In the genomic region with DNA sequence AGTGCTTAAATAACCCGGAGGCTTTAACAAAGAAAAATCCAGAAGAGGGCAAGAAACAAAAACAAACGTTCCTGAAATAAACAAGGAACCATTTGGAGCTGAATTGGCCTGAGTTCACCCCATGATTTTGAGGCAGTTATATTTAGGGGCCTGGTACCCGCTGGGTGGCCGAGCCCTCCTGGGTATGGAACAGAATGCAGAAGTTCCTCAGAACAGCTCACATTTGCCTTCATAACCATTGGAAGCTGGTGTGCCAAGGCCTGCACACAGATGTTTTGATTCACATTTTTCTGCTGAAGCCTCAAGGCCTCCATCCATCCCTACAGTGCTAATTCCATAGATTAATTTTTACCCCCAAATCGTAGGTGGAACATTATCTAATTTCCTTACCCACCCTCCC, we compare ENCODE assay signal across 20 cellular contexts. TPM values are rescaled to one million over a fixed set of nuclear protein-coding genes. Genes with fewer than 3 reads are reported as not detected.
DNase-seq lines count a peak whose midpoint lies in the region; ATAC-seq and TF ChIP-seq lines count a peak whose summit lies in the region.
"Had no signal": no experiment of that assay in that cellular context is flagged by ENCODE, and none has a peak within 500 bp of the region (broad histone marks: within the 10 kb centered on the region; RNA-seq: fewer than 3 reads in every experiment).

No MANE protein-coding gene starts in this region.

- CTCF ChIA-PET in Panc1 (lab: Charles Lee), result no interaction called here

- in situ Hi-C loops in Panc1 (cut with HindIII; ENCODE audit: low pct_unique_long_range_greater_than_20kb, low sequenced_read_pairs), result no loop called here

- intact Hi-C loops in Panc1 (cut with micrococcal nuclease; ENCODE audit: unreplicated experiment), result loop anchor here (10.0 kb wide), 1 partner anchor 546 kb away; no protein-coding TSS in a partner anchor
- intact Hi-C loops in thyroid gland (cut with DNase I), result no loop called here

- no peak for TF ChIP-seq POLR2A in thyroid gland (IDR thresholded peaks at IDR 0.05)

- TF ChIP-seq CTCF in Panc1 (IDR thresholded peaks at IDR 0.05), result no peak
- no peak for TF ChIP-seq CTCF in thyroid gland (IDR thresholded peaks at IDR 0.05)
- TF ChIP-seq CTCF in osteocyte (IDR thresholded peaks at IDR 0.05), result no peak

- no peak overlapping the region for H3K4me3 Mint-ChIP-seq in osteocyte (ENCODE audit: unreplicated experiment)
- H3K4me3 Mint-ChIP-seq: activated naive CD4-positive, alpha-beta T cell treated with anti-CD3 and anti-CD28 coated beads, Interleukin-2, amount 50 U/mL, for 24 hours; nephron; stimulated activated naive B cell treated with anti-CD40 and anti-IgM and Interleukin-4, amounts not matched to agents 10 μg/mL and 1 μg/mL and 100 μg/mL, for 72 hours; T-helper 1 cell treated with Interleukin-12 subunit alpha and Interleukin-12 subunit beta and Interleukin-4 antibody, amounts not matched to agents 30 μg/mL and 1 μg/mL, for 36 hours had no signal

- H3K9me3 ChIP-seq in Panc1 (ENCODE audit: control insufficient read depth, insufficient read depth, low read depth, low read length) (no peaks in the 10 kb centered on the region), mucosa of rectum (ENCODE audit: control insufficient read depth in 2 of 2, low read length in 2 of 2) (no peaks in the 10 kb centered on the region), thyroid gland (no peaks in the 10 kb centered on the region)
- H3K9me3 ChIP-seq: Peyer's patch had no signal

- WGBS in thyroid gland, 2 donors, result 58 to 59% methylated on average over 5 of the region's 5 CpGs

- no peak for DNase-seq in Panc1 (ENCODE audit: low read depth, low spot score)
- no peak for DNase-seq in thyroid gland
- DNase-seq in NCI-H1105 (lab: John Stamatoyannopoulos, UW), result no peak
- DNase-seq in cerebellum (ENCODE audit: low spot score), result no peak
- no peak for DNase-seq in osteocyte (ENCODE audit: extremely low spot score, unreplicated experiment)
- DNase-seq: activated CD4-positive, CD25-positive, alpha-beta regulatory T cell treated with anti-CD3 and anti-CD28 coated beads, Interleukin-2, amount 50 U/mL, for 72 hours; DND-41; KBM-7; left cardiac atrium; NCI-H146; Peyer's patch; stimulated activated naive B cell treated with anti-CD40 and anti-IgM and Interleukin-4, amounts not matched to agents 10 μg/mL and 1 μg/mL and 100 μg/mL, for 72 hours had no signal

- POLR2A ChIA-PET in Panc1 (lab: Charles Lee), result no interaction called here

- ATAC-seq in Panc1, result no peak
- ATAC-seq: esophagus mucosa; HCT116; left cardiac atrium; sciatic nerve; stimulated activated naive B cell treated with anti-CD40 and anti-IgM and Interleukin-4, amounts not matched to agents 10 μg/mL and 1 μg/mL and 100 μg/mL, for 72 hours had no signal

- no peaks in the 10 kb centered on the region for H3K27me3 Mint-ChIP-seq in osteocyte (ENCODE audit: unreplicated experiment)

- H3K4me3 ChIP-seq in Panc1 (ENCODE audit: low read depth in 2 of 2, low read length in 2 of 2) (no peak overlapping the region), mucosa of rectum (ENCODE audit: low read length in 2 of 2) (no peak overlapping the region), thyroid gland (replicated peaks in 1 of 3) (no peak overlapping the region)
- H3K4me3 ChIP-seq: Peyer's patch had no signal

- no peaks in the 10 kb centered on the region for H3K9me3 Mint-ChIP-seq in osteocyte (ENCODE audit: unreplicated experiment)
- H3K9me3 Mint-ChIP-seq: activated naive CD4-positive, alpha-beta T cell treated with anti-CD3 and anti-CD28 coated beads, Interleukin-2, amount 50 U/mL, for 24 hours; nephron; stimulated activated naive B cell treated with anti-CD40 and anti-IgM and Interleukin-4, amounts not matched to agents 10 μg/mL and 1 μg/mL and 100 μg/mL, for 72 hours; T-helper 1 cell treated with Interleukin-12 subunit alpha and Interleukin-12 subunit beta and Interleukin-4 antibody, amounts not matched to agents 30 μg/mL and 1 μg/mL, for 36 hours had no signal

- peaks cover 21% of the 10 kb centered on the region for H3K4me1 Mint-ChIP-seq in osteocyte (ENCODE audit: unreplicated experiment)

- no TSS peak for BruUV-seq in Panc1 (replicated peaks; lab: Mats Ljungman, UMichigan)

- H3K27ac Mint-ChIP-seq in osteocyte (ENCODE audit: unreplicated experiment), result no peak overlapping the region
- H3K27ac Mint-ChIP-seq: activated naive CD4-positive, alpha-beta T cell treated with anti-CD3 and anti-CD28 coated beads, Interleukin-2, amount 50 U/mL, for 24 hours; nephron; stimulated activated naive B cell treated with anti-CD40 and anti-IgM and Interleukin-4, amounts not matched to agents 10 μg/mL and 1 μg/mL and 100 μg/mL, for 72 hours; T-helper 1 cell treated with Interleukin-12 subunit alpha and Interleukin-12 subunit beta and Interleukin-4 antibody, amounts not matched to agents 30 μg/mL and 1 μg/mL, for 36 hours had no signal

- H3K9ac ChIP-seq in mucosa of rectum (ENCODE audit: low read depth in 1 of 2, low read length in 2 of 2), result peak overlapping the region in 1 of 2 donors; percentile 16

- H3K4me1 ChIP-seq in Panc1 (ENCODE audit: control insufficient read depth, insufficient read depth, low read length) (peaks cover 61% of the 10 kb centered on the region), mucosa of rectum (ENCODE audit: control insufficient read depth in 2 of 2, insufficient read depth in 2 of 2, low read length in 2 of 2) (peaks cover 39 to 66% of the 10 kb centered on the region in 2 donors), thyroid gland (peaks cover 70 to 78% of the 10 kb centered on the region in 2 donors)

- peak overlapping the region; percentile 84; the same call in 1 of the 2 replicates for H3K27ac ChIP-seq in Panc1 (ENCODE audit: low read length)
- peak overlapping the region; percentile 49 for H3K27ac ChIP-seq in cingulate gyrus (ENCODE audit: low read depth, low read length)
- H3K27ac ChIP-seq in mucosa of rectum (ENCODE audit: low read depth in 2 of 2, low read length in 2 of 2), result peak overlapping the region; percentile 38 to 65
- peak overlapping the region; percentile 98 to 99 (median 99) for H3K27ac ChIP-seq in thyroid gland

- H3K36me3 ChIP-seq in Panc1 (ENCODE audit: control insufficient read depth, insufficient read depth, low read length) (no peaks in the 10 kb centered on the region), mucosa of rectum (ENCODE audit: control insufficient read depth in 2 of 2, insufficient read depth in 2 of 2, low read length in 2 of 2) (no peaks in the 10 kb centered on the region), thyroid gland (no peaks in the 10 kb centered on the region)
- H3K36me3 ChIP-seq: Peyer's patch had no signal

- no peaks in the 10 kb centered on the region for H3K36me3 Mint-ChIP-seq in osteocyte (ENCODE audit: unreplicated experiment)
- H3K36me3 Mint-ChIP-seq: activated naive CD4-positive, alpha-beta T cell treated with anti-CD3 and anti-CD28 coated beads, Interleukin-2, amount 50 U/mL, for 24 hours; stimulated activated naive B cell treated with anti-CD40 and anti-IgM and Interleukin-4, amounts not matched to agents 10 μg/mL and 1 μg/mL and 100 μg/mL, for 72 hours had no signal

- H3K27me3 ChIP-seq in Panc1 (ENCODE audit: control insufficient read depth, insufficient read depth, low read length) (no peaks in the 10 kb centered on the region), mucosa of rectum (ENCODE audit: control insufficient read depth in 2 of 2, insufficient read depth in 2 of 2, low read length in 2 of 2) (no peaks in the 10 kb centered on the region), thyroid gland (no peaks in the 10 kb centered on the region)
- H3K27me3 ChIP-seq: Peyer's patch had no signal

RNA-seq across cellular contexts. Expression of gene ZFHX3, which starts 3.3 kb away (rescaled TPM):
- total RNA-seq in Panc1 (2021; ENCODE audit: unreplicated experiment) (7.1 TPM), thyroid gland (10 to 100 TPM; 27.4 to 92.9 (median 45.5) TPM), cerebellum (4.7 TPM), osteocyte (89.1 and 97.0 TPM in 2 replicates)
- 3.0 TPM for polyA plus RNA-seq in Panc1 (2012; ENCODE audit: insufficient read length)

Comparison
In these comparisons a context has a peak if more than half of its experiments do, and no peak if none do; other contexts are left out.
1. H3K27ac ChIP-seq: peak in every context shown above with its lines; median percentile 99 in thyroid gland; 84 in Panc1; 52 in mucosa of rectum; 49 in cingulate gyrus.